ENCODE assay signal across 31 cellular contexts in the genomic region with DNA sequence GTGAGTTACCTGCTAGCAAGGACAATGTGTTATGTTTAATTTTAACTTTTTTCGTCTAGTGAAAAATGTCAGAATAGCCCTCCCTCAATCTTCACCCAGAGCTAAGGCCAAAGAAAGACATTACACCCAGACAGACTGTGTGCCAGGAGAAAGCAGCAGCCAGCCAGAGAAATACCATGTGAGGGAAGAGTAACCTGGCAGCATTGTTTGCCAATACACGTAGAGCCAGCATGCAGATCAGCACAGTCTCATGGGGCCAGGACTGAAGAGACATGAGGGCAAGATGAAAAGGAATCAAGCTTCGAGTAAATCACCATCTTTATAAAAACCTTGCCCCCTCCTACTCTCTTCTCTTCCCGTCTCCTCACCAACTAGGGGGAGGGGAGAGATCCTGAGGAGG.
"Had no signal": no experiment of that assay in that cellular context is flagged by ENCODE, and none has a peak within 500 bp of the region (broad histone marks: within the 10 kb centered on the region; RNA-seq: fewer than 3 reads in every experiment).

No MANE protein-coding gene starts in this region.

- H3K27me3 ChIP-seq: adrenal gland, body of pancreas had no signal

- H3K4me1 Mint-ChIP-seq: activated B cell treated with CpG ODN at 0.5 μM for 24 hours; activated CD4-positive, alpha-beta memory T cell treated with anti-CD3 and anti-CD28 coated beads, Interleukin-2, amount 10 ng/mL, durations not matched to agents 7 days and 5 days; activated CD8-positive, alpha-beta memory T cell treated with anti-CD3 and anti-CD28 coated beads, Interleukin-2, amount 10 ng/mL, durations not matched to agents 7 days and 5 days; T-cell; T-helper 17 cell had no signal

- H3K36me3 Mint-ChIP-seq: activated CD8-positive, alpha-beta memory T cell treated with anti-CD3 and anti-CD28 coated beads, Interleukin-2, amount 10 ng/mL, durations not matched to agents 7 days and 5 days; activated naive CD4-positive, alpha-beta T cell treated with anti-CD3 and anti-CD28 coated beads, Interleukin-2, amount 50 U/mL, for 72 hours; T-cell had no signal

- ATAC-seq: activated CD8-positive, alpha-beta memory T cell treated with anti-CD3 and anti-CD28 coated beads, Interleukin-2, amount 10 ng/mL, durations not matched to agents 7 days and 5 days; activated naive CD4-positive, alpha-beta T cell treated with anti-CD3 and anti-CD28 coated beads, Interleukin-2, amount 50 U/mL, for 72 hours; activated T-helper 17 cell treated with anti-CD3 and anti-CD28 coated beads, Interleukin-2, amount 50 U/mL, for 72 hours; body of pancreas; Panc1; T-cell; T-helper 17 cell had no signal

- H3K4me3 ChIP-seq: adrenal gland, body of pancreas had no signal

- H3K36me3 ChIP-seq: adrenal gland had no signal

- DNase-seq: activated B cell treated with CpG ODN at 0.5 μM for 24 hours; activated CD4-positive, alpha-beta memory T cell treated with anti-CD3 and anti-CD28 coated beads, Interleukin-2, amount 10 ng/mL, durations not matched to agents 7 days and 5 days; activated CD4-positive, alpha-beta T cell treated with anti-CD3 and anti-CD28 coated beads for 48 hours; activated CD4-positive, CD25-positive, alpha-beta regulatory T cell treated with anti-CD3 and anti-CD28 coated beads, Interleukin-2, amount 50 U/mL, for 72 hours; activated CD8-positive, alpha-beta memory T cell treated with anti-CD3 and anti-CD28 coated beads for 24 hours; activated CD8-positive, alpha-beta memory T cell treated with anti-CD3 and anti-CD28 coated beads, Interleukin-2, amount 10 ng/mL, durations not matched to agents 7 days and 5 days; activated effector memory CD4-positive, alpha-beta T cell treated with anti-CD3 and anti-CD28 coated beads, Interleukin-2, amount 50 U/mL, for 16 hours; activated naive CD4-positive, alpha-beta T cell treated with Interleukin-2 at 50 U/mL for 16 hours; activated T-cell treated with anti-CD3 and anti-CD28 coated beads, Interleukin-2, amount 50 U/mL, for 1 hour; activated T-cell treated with anti-CD3 and anti-CD28 coated beads, Interleukin-2, amount 50 U/mL, for 72 hours; body of pancreas; central memory CD4-positive, alpha-beta T cell; NCI-H1105; NCI-H1417 treated with DMSO at 0.1 percent for 48 hours; NCI-H187 treated with DMSO at 0.1 percent for 48 hours; NCI-H2081; NCI-H2171 treated with DMSO at 0.1 percent for 48 hours; NCI-H2227 treated with DMSO at 0.1 percent for 48 hours; NCI-H510A treated with DMSO at 0.1 percent for 48 hours; NCI-H526 treated with DMSO at 0.1 percent for 48 hours; NCI-H774; SIG-M5; T-cell; T-helper 17 cell; T-helper 9 cell had no signal

- H3K4me3 Mint-ChIP-seq: activated B cell treated with CpG ODN at 0.5 μM for 24 hours; activated CD4-positive, alpha-beta memory T cell treated with anti-CD3 and anti-CD28 coated beads, Interleukin-2, amount 10 ng/mL, durations not matched to agents 7 days and 5 days; activated CD8-positive, alpha-beta memory T cell treated with anti-CD3 and anti-CD28 coated beads, Interleukin-2, amount 10 ng/mL, durations not matched to agents 7 days and 5 days; activated T-cell treated with anti-CD3 and anti-CD28 coated beads, Interleukin-2, amount 50 U/mL, for 72 hours; activated T-helper 17 cell treated with anti-CD3 and anti-CD28 coated beads, Interleukin-2, amount 50 U/mL, for 72 hours; T-cell; T-helper 17 cell had no signal

- H3K9me3 ChIP-seq: adrenal gland, body of pancreas had no signal

- H3K27ac Mint-ChIP-seq: activated B cell treated with CpG ODN at 0.5 μM for 24 hours; activated CD4-positive, alpha-beta memory T cell treated with anti-CD3 and anti-CD28 coated beads, Interleukin-2, amount 10 ng/mL, durations not matched to agents 7 days and 5 days; activated CD8-positive, alpha-beta memory T cell treated with anti-CD3 and anti-CD28 coated beads, Interleukin-2, amount 10 ng/mL, durations not matched to agents 7 days and 5 days; activated naive CD4-positive, alpha-beta T cell treated with anti-CD3 and anti-CD28 coated beads, Interleukin-2, amount 50 U/mL, for 72 hours; activated T-cell treated with anti-CD3 and anti-CD28 coated beads, Interleukin-2, amount 50 U/mL, for 72 hours; activated T-helper 17 cell treated with anti-CD3 and anti-CD28 coated beads, Interleukin-2, amount 50 U/mL, for 72 hours; T-cell; T-helper 17 cell had no signal

- H3K9me3 Mint-ChIP-seq: activated B cell treated with CpG ODN at 0.5 μM for 24 hours; activated CD4-positive, alpha-beta memory T cell treated with anti-CD3 and anti-CD28 coated beads, Interleukin-2, amount 10 ng/mL, durations not matched to agents 7 days and 5 days; activated naive CD4-positive, alpha-beta T cell treated with anti-CD3 and anti-CD28 coated beads, Interleukin-2, amount 50 U/mL, for 72 hours; activated T-cell treated with anti-CD3 and anti-CD28 coated beads, Interleukin-2, amount 50 U/mL, for 72 hours; activated T-helper 17 cell treated with anti-CD3 and anti-CD28 coated beads, Interleukin-2, amount 50 U/mL, for 72 hours; T-cell had no signal

- H3K27ac ChIP-seq: adrenal gland, body of pancreas, KMS-11, VCaP had no signal
